ENCODE assay signal across 22 cellular contexts in the genomic region with DNA sequence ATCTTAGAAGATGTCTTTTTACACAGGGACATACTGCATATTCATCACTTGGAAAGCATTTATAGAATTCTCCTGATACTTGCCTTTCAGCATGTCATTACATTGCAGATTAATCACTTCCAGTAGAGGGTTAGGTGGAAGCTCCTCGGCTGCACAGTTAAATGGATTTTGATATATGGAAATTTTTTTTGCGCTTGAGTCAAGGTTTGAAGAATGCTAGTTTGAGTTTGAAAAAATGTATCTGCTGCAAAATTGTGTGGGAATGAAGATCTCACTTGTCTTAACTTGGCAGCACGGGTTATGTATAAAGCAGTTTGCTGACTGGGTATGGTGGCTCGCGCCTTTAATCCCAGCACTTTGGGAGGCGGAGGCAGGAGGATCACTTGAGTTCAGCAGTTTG. TPM values are rescaled to one million over a fixed set of nuclear protein-coding genes. Genes with fewer than 3 reads are reported as not detected.
DNase-seq lines count a peak whose midpoint lies in the region; ATAC-seq, FAIRE-seq and TF ChIP-seq lines count a peak whose summit lies in the region.
"Had no signal": no experiment of that assay in that cellular context is flagged by ENCODE, and none has a peak within 500 bp of the region (broad histone marks: within the 10 kb centered on the region; RNA-seq: fewer than 3 reads in every experiment).

No MANE protein-coding gene starts in this region.

- TF ChIP-seq CTCF in chondrocyte (IDR thresholded peaks at IDR 0.05) (no peak), psoas muscle (IDR thresholded peaks at IDR 0.05) (no peak)

- peaks cover 74% of the 10 kb centered on the region for H3K4me1 ChIP-seq in psoas muscle

- H3K27me3 Mint-ChIP-seq in chondrocyte (ENCODE audit: low read depth): no peaks in the 10 kb centered on the region
- H3K27me3 Mint-ChIP-seq: activated B cell treated with CpG ODN at 0.5 μM for 24 hours; IgD-negative memory B cell; stimulated activated naive CD8-positive, alpha-beta T cell treated with anti-CD3 and anti-CD28 coated beads, Interleukin-15, amount 100 ng/mL, for 72 hours had no signal

- H3K27ac ChIP-seq in psoas muscle: peak overlapping the region; percentile 4
- H3K27ac ChIP-seq: BLaER1, HL-60, pancreas, SJSA1 had no signal

- WGBS in psoas muscle, 3 donors: 64 to 76% (median 69%) methylated on average over 6 of the region's 6 CpGs

- H3K27ac Mint-ChIP-seq in chondrocyte (ENCODE audit: unreplicated experiment): peak overlapping the region; percentile 77
- H3K27ac Mint-ChIP-seq: activated B cell treated with CpG ODN at 0.5 μM for 24 hours; activated T-helper 2 cell treated with anti-CD3 and anti-CD28 coated beads, Interferon-gamma antibody, Interleukin-2, Interleukin-4, amounts not matched to agents 10 μg/mL and 5 μg/mL and 100 μg/mL, durations not matched to agents 14 hours and 24 hours and 36 hours; endodermal cell; stimulated activated naive CD8-positive, alpha-beta T cell treated with anti-CD3 and anti-CD28 coated beads, Interleukin-15, amount 100 ng/mL, for 72 hours had no signal

- H3K4me1 Mint-ChIP-seq in chondrocyte (ENCODE audit: low read depth): peaks cover 80% of the 10 kb centered on the region
- H3K4me1 Mint-ChIP-seq: endodermal cell had no signal

- no peaks in the 10 kb centered on the region for H3K9me3 ChIP-seq in psoas muscle
- H3K9me3 ChIP-seq: pancreas, SJSA1 had no signal

- ATAC-seq in psoas muscle: peak in 1 of 4 donors; percentile 6
- ATAC-seq in HG03571 (IDR thresholded peaks at IDR 0.05; ENCODE audit: unreplicated experiment): no peak
- ATAC-seq: pancreas; stimulated activated naive CD8-positive, alpha-beta T cell treated with anti-CD3 and anti-CD28 coated beads, Interleukin-15, amount 100 ng/mL, for 72 hours had no signal

- intact Hi-C loops in psoas muscle (cut with DNase I): no loop called here

- peak overlapping the region; percentile 20 for H3K4me3 Mint-ChIP-seq in chondrocyte (ENCODE audit: unreplicated experiment)
- H3K4me3 Mint-ChIP-seq: activated B cell treated with CpG ODN at 0.5 μM for 24 hours; endodermal cell; IgD-negative memory B cell; stimulated activated naive CD8-positive, alpha-beta T cell treated with anti-CD3 and anti-CD28 coated beads, Interleukin-15, amount 100 ng/mL, for 72 hours had no signal

- FAIRE-seq in HTR-8/SVneo (lab: Jason Lieb, UNC): peak; percentile 70
- FAIRE-seq: islet of Langerhans, pancreas had no signal

- peaks cover 0 to 5% of the 10 kb centered on the region in 2 donors for H3K36me3 ChIP-seq in psoas muscle (ENCODE audit: insufficient read depth in 1 of 2, low read depth in 1 of 2)
- H3K36me3 ChIP-seq: pancreas had no signal

- H3K27me3 ChIP-seq in psoas muscle (ENCODE audit: insufficient read depth in 3 of 3, low read length in 2 of 3): no peaks in the 10 kb centered on the region
- H3K27me3 ChIP-seq: BLaER1, MG63, pancreas, SJSA1 had no signal

- DNase-seq in EH (ENCODE audit: low read depth) (peak; percentile 63), HTR-8/SVneo (ENCODE audit: insufficient read length, low spot score) (peak; percentile 37), chondrocyte (ENCODE audit: low spot score) (no peak), psoas muscle (no peak), mesenteric fat pad (ENCODE audit: low spot score) (no peak), GF-D8 (lab: John Stamatoyannopoulos, UW) (no peak), germinal center (ENCODE audit: low spot score) (no peak)
- DNase-seq: activated B cell treated with CpG ODN at 0.5 μM for 24 hours; endodermal cell; MG63; NCI-H226; pancreas; stimulated activated CD4-positive, alpha-beta T cell treated with anti-CD3 and anti-CD28 coated beads, Interleukin-2, amount 100 ng/mL, for 48 hours; stimulated activated naive CD8-positive, alpha-beta T cell treated with anti-CD3 and anti-CD28 coated beads, Interleukin-15, amount 100 ng/mL, for 72 hours had no signal

- H3K9me3 Mint-ChIP-seq in chondrocyte (ENCODE audit: low read depth): peaks cover 3% of the 10 kb centered on the region
- H3K9me3 Mint-ChIP-seq: activated B cell treated with CpG ODN at 0.5 μM for 24 hours; activated T-helper 2 cell treated with anti-CD3 and anti-CD28 coated beads, Interferon-gamma antibody, Interleukin-2, Interleukin-4, amounts not matched to agents 10 μg/mL and 5 μg/mL and 100 μg/mL, durations not matched to agents 14 hours and 24 hours and 36 hours; IgD-negative memory B cell; stimulated activated naive CD8-positive, alpha-beta T cell treated with anti-CD3 and anti-CD28 coated beads, Interleukin-15, amount 100 ng/mL, for 72 hours had no signal

- no peak overlapping the region for H3K4me3 ChIP-seq in psoas muscle
- H3K4me3 ChIP-seq: BLaER1, lung, MG63, pancreas, SJSA1 had no signal

- peaks cover 6% of the 10 kb centered on the region for H3K36me3 Mint-ChIP-seq in chondrocyte (ENCODE audit: low read depth)
- H3K36me3 Mint-ChIP-seq: IgD-negative memory B cell had no signal

RNA-seq across cellular contexts. Expression of a gene that starts 13.7 kb away (rescaled TPM):
- total RNA-seq in chondrocyte (440 to 474 TPM (median 447 TPM) in 3 replicates), psoas muscle (100 to 1,000 TPM; 448 to 628 (median 556) TPM), mesenteric fat pad (201 TPM)
- polyA plus RNA-seq in psoas muscle: 100 to 1,000 TPM; 191 to 373 (median 226) TPM

RNA-seq across cellular contexts. Expression of a gene that starts 45.3 kb away (rescaled TPM):
- total RNA-seq in chondrocyte: 1.6 to 3.4 TPM (median 1.6 TPM) in 3 replicates
- total RNA-seq in psoas muscle: under 1 TPM; 0.17 to 0.61 (median 0.31) TPM
- under 1 TPM in 2 of 3 donors, not detected in 1; 0.07 to 0.31 TPM for polyA plus RNA-seq in psoas muscle
- 2.0 TPM for total RNA-seq in mesenteric fat pad

Comparison
In these comparisons a context has a peak if more than half of its experiments do, and no peak if none do; other contexts are left out.
1. DNase-seq: peak in EH (single experiment) and HTR-8/SVneo (single experiment); none in chondrocyte (single experiment), psoas muscle (0 of 2), mesenteric fat pad (single experiment), GF-D8 (single experiment) and germinal center (single experiment).